1 cellular context compared by ENCODE assay signal in genomic region chr13:113184568-113185440, GRCh38.
TF ChIP-seq lines count a peak whose summit lies in the region.

No MANE protein-coding gene starts in this region.

TF ChIP-seq in HEK293, 187 proteins besides CTCF, POLR2A, EP300 and RAD21 (continued from another document):
- TF ChIP-seq, protein P1, sequence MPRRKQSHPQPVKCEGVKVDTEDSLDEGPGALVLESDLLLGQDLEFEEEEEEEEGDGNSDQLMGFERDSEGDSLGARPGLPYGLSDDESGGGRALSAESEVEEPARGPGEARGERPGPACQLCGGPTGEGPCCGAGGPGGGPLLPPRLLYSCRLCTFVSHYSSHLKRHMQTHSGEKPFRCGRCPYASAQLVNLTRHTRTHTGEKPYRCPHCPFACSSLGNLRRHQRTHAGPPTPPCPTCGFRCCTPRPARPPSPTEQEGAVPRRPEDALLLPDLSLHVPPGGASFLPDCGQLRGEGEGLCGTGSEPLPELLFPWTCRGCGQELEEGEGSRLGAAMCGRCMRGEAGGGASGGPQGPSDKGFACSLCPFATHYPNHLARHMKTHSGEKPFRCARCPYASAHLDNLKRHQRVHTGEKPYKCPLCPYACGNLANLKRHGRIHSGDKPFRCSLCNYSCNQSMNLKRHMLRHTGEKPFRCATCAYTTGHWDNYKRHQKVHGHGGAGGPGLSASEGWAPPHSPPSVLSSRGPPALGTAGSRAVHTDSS (tag by site-specific recombination; IDR thresholded peaks at IDR 0.05) = no peak
- TF ChIP-seq SP3 (tag by site-specific recombination; IDR thresholded peaks at IDR 0.05) (no peak), ZNF23 (tag by site-specific recombination; IDR thresholded peaks at IDR 0.05; ENCODE audit: borderline replicate concordance) (no peak)
TF ChIP-seq in HEK293: peak in this region for 3.
